19 cellular contexts compared by ENCODE assay signal in genomic region chr4:142355417-142355930, GRCh38.
DNase-seq lines count a peak whose midpoint lies in the region; ATAC-seq and TF ChIP-seq lines count a peak whose summit lies in the region.
"Had no signal": no experiment of that assay in that cellular context is flagged by ENCODE, and none has a peak within 500 bp of the region (broad histone marks: within the 10 kb centered on the region; RNA-seq: fewer than 3 reads in every experiment).

No MANE protein-coding gene starts in this region.

- H3K9ac ChIP-seq in HCT116 (ENCODE audit: low read length) = no peak overlapping the region
- H3K9ac ChIP-seq: neural progenitor cell had no signal

- POLR2A ChIA-PET in HCT116 (lab: Charles Lee) = interaction anchor here (1.1 to 1.8 kb wide), 2 partner anchors 12 to 14 kb away, joined by 3 to 6 read pairs; no protein-coding TSS in a partner anchor
- POLR2A ChIA-PET in activated naive CD8-positive, alpha-beta T cell treated with anti-CD3 and anti-CD28 coated beads, Interleukin-2, amount 10 ng/mL, durations not matched to agents 7 days and 5 days (lab: Charles Lee) = interaction anchor here (1.0 to 3.1 kb wide), 5 partner anchors 9 to 343 kb away, joined by 3 to 31 read pairs (median 4); no protein-coding TSS in a partner anchor

- H3K9me3 Mint-ChIP-seq in activated T-cell treated with anti-CD3 and anti-CD28 coated beads, Interleukin-2, amount 50 U/mL, for 4 hours = no peaks in the 10 kb centered on the region
- no peaks in the 10 kb centered on the region for H3K9me3 Mint-ChIP-seq in activated naive CD8-positive, alpha-beta T cell treated with anti-CD3 and anti-CD28 coated beads, Interleukin-2, amount 10 ng/mL, durations not matched to agents 7 days and 5 days
- H3K9me3 Mint-ChIP-seq in nephron = no peaks in the 10 kb centered on the region
- H3K9me3 Mint-ChIP-seq: neural progenitor cell, WTC11 had no signal

- intact Hi-C loops in HCT116 (cut with micrococcal nuclease) = no loop called here

- peaks cover 11% of the 10 kb centered on the region for H3K36me3 Mint-ChIP-seq in activated T-cell treated with anti-CD3 and anti-CD28 coated beads, Interleukin-2, amount 50 U/mL, for 4 hours (ENCODE audit: insufficient read depth)
- peaks cover 3% of the 10 kb centered on the region for H3K36me3 Mint-ChIP-seq in activated naive CD8-positive, alpha-beta T cell treated with anti-CD3 and anti-CD28 coated beads, Interleukin-2, amount 10 ng/mL, durations not matched to agents 7 days and 5 days
- no peaks in the 10 kb centered on the region for H3K36me3 Mint-ChIP-seq in nephron (ENCODE audit: low read depth)
- H3K36me3 Mint-ChIP-seq: neural progenitor cell, WTC11 had no signal

- H3K4me3 ChIP-seq in HCT116 (replicated peaks in 1 of 2; ENCODE audit: low read depth in 1 of 2, low read length in 2 of 2) = no peak overlapping the region
- H3K4me3 ChIP-seq: coronary artery, esophagus squamous epithelium, neural progenitor cell had no signal

- H3K36me3 ChIP-seq in HCT116 (ENCODE audit: control insufficient read depth in 1 of 2, insufficient read depth in 2 of 2, low read length in 2 of 2) = no peaks in the 10 kb centered on the region
- H3K36me3 ChIP-seq: ascending aorta, esophagus squamous epithelium, neural progenitor cell had no signal

- no peak for TF ChIP-seq RAD21 in HCT116 (IDR thresholded peaks at IDR 0.05; ENCODE audit: low read depth)

- H3K9me3 ChIP-seq in HCT116 (ENCODE audit: control insufficient read depth in 1 of 2, insufficient read depth in 1 of 2, low read depth in 1 of 2, low read length in 2 of 2) = no peaks in the 10 kb centered on the region
- H3K9me3 ChIP-seq: ascending aorta, esophagus squamous epithelium had no signal

- no peak for TF ChIP-seq CTCF in HCT116 (IDR thresholded peaks at IDR 0.05 in 2 of 3, conservative IDR thresholded peaks at IDR 0.05 in 1 of 3; ENCODE audit: borderline replicate concordance in 1 of 3, insufficient read depth in 1 of 3, low read depth in 2 of 3, low read length in 2 of 3)
- TF ChIP-seq CTCF in nephron (IDR thresholded peaks at IDR 0.05; ENCODE audit: unreplicated experiment in 3 of 3) = no peak

- no peaks in the 10 kb centered on the region for H3K9me2 ChIP-seq in HCT116 (ENCODE audit: insufficient read depth)

- H3K27ac Mint-ChIP-seq in activated naive CD8-positive, alpha-beta T cell treated with anti-CD3 and anti-CD28 coated beads, Interleukin-2, amount 10 ng/mL, durations not matched to agents 7 days and 5 days = peak overlapping the region; percentile 83
- peak overlapping the region in 2 of 3 experiments; percentile 23 to 54 for H3K27ac Mint-ChIP-seq in nephron
- H3K27ac Mint-ChIP-seq: neural progenitor cell had no signal

- H3K27me3 Mint-ChIP-seq in activated T-cell treated with anti-CD3 and anti-CD28 coated beads, Interleukin-2, amount 50 U/mL, for 4 hours (ENCODE audit: low read depth) = no peaks in the 10 kb centered on the region
- no peaks in the 10 kb centered on the region for H3K27me3 Mint-ChIP-seq in activated naive CD8-positive, alpha-beta T cell treated with anti-CD3 and anti-CD28 coated beads, Interleukin-2, amount 10 ng/mL, durations not matched to agents 7 days and 5 days
- H3K27me3 Mint-ChIP-seq in nephron (ENCODE audit: low read depth) = no peaks in the 10 kb centered on the region

- H3K4me3 Mint-ChIP-seq in activated T-cell treated with anti-CD3 and anti-CD28 coated beads, Interleukin-2, amount 50 U/mL, for 4 hours = peak overlapping the region; percentile 31
- H3K4me3 Mint-ChIP-seq in activated naive CD8-positive, alpha-beta T cell treated with anti-CD3 and anti-CD28 coated beads, Interleukin-2, amount 10 ng/mL, durations not matched to agents 7 days and 5 days = peak overlapping the region; percentile 45
- no peak overlapping the region for H3K4me3 Mint-ChIP-seq in nephron
- H3K4me3 Mint-ChIP-seq: neural progenitor cell, WTC11 had no signal

- peaks cover 33 to 35% of the 10 kb centered on the region in 2 experiments for H3K4me1 ChIP-seq in HCT116 (ENCODE audit: control insufficient read depth in 1 of 2, insufficient read depth in 2 of 2, low read length in 2 of 2)

- no peak for DNase-seq in activated T-cell treated with anti-CD3 and anti-CD28 coated beads, Interleukin-2, amount 50 U/mL, for 4 hours
- no peak for DNase-seq in activated T-cell treated with anti-CD3 and anti-CD28 coated beads, Interleukin-2, amount 50 U/mL, for 1 hour
- DNase-seq in HCT116 (ENCODE audit: low read depth, low spot score) (no peak), SIG-M5 (lab: John Stamatoyannopoulos, UW) (no peak), NK-92 (lab: John Stamatoyannopoulos, UW; ENCODE audit: unreplicated experiment) (no peak)
- DNase-seq in activated naive CD8-positive, alpha-beta T cell treated with anti-CD3 and anti-CD28 coated beads, Interleukin-2, amount 10 ng/mL, durations not matched to agents 7 days and 5 days = no peak
- DNase-seq in stimulated activated naive CD4-positive, alpha-beta T cell (lab: John Stamatoyannopoulos, UW) = no peak
- DNase-seq: esophagus squamous epithelium, GDM1, head of caudate nucleus, islet precursor cell, NCI-H1092 treated with DMSO at 0.1 percent for 48 hours, substantia nigra had no signal

- peak overlapping the region; percentile 61; the same call in 1 of the 2 replicates for H3K27ac ChIP-seq in HCT116 (ENCODE audit: low read depth, low read length)
- H3K27ac ChIP-seq: esophagus squamous epithelium, HL-60, neural progenitor cell had no signal

- no TSS peak for BruUV-seq in HCT116 (replicated peaks; lab: Mats Ljungman, UMichigan)

- RAD21 ChIA-PET in HCT116 (lab: Charles Lee; ENCODE audit: low non-redundant PET in 1 of 2, low total read pairs in 2 of 2, uncharacterized antibody in 2 of 2, unreplicated experiment in 2 of 2) = interaction anchor here in 1 of 2 experiments (0.8 kb wide), 1 partner anchor 374 kb away, joined by 3 read pairs; no protein-coding TSS in a partner anchor

- H3K4me2 ChIP-seq in HCT116 (ENCODE audit: low read length) = no peak overlapping the region
- H3K4me2 ChIP-seq: neural progenitor cell had no signal

- no peaks in the 10 kb centered on the region for H3K27me3 ChIP-seq in HCT116 (ENCODE audit: insufficient read depth, low read length)
- H3K27me3 ChIP-seq: ascending aorta, esophagus squamous epithelium, neural progenitor cell had no signal

- no peak for ATAC-seq in activated T-cell treated with anti-CD3 and anti-CD28 coated beads, Interleukin-2, amount 50 U/mL, for 4 hours
- no peak for ATAC-seq in HCT116
- ATAC-seq in activated naive CD8-positive, alpha-beta T cell treated with anti-CD3 and anti-CD28 coated beads, Interleukin-2, amount 10 ng/mL, durations not matched to agents 7 days and 5 days (ENCODE audit: low read depth) = peak; percentile 4

- no peak for TF ChIP-seq POLR2A in HCT116 (IDR thresholded peaks at IDR 0.05; ENCODE audit: borderline replicate concordance, extremely low read depth, insufficient read depth, insufficient read length)

- no peak overlapping the region for H2AFZ ChIP-seq in HCT116 (ENCODE audit: low read depth, low read length, poor library complexity, severe bottlenecking)
- H2AFZ ChIP-seq: neural progenitor cell had no signal

- CTCF ChIA-PET in HCT116 (lab: Charles Lee) = interaction anchor here (0.7 to 1.9 kb wide), 3 partner anchors 365 to 492 kb away, joined by 3 to 9 read pairs (median 3); no protein-coding TSS in a partner anchor

- H4K20me1 ChIP-seq in HCT116 (ENCODE audit: insufficient read depth) = no peaks in the 10 kb centered on the region

- H3K4me1 Mint-ChIP-seq in activated T-cell treated with anti-CD3 and anti-CD28 coated beads, Interleukin-2, amount 50 U/mL, for 4 hours (ENCODE audit: low read depth) = peaks cover 93% of the 10 kb centered on the region
- peaks cover 57% of the 10 kb centered on the region for H3K4me1 Mint-ChIP-seq in activated naive CD8-positive, alpha-beta T cell treated with anti-CD3 and anti-CD28 coated beads, Interleukin-2, amount 10 ng/mL, durations not matched to agents 7 days and 5 days
- peaks cover 58% of the 10 kb centered on the region for H3K4me1 Mint-ChIP-seq in nephron
- H3K4me1 Mint-ChIP-seq: neural progenitor cell had no signal

- no peaks in the 10 kb centered on the region for H3K79me2 ChIP-seq in HCT116 (ENCODE audit: insufficient read depth, low read length)

TF ChIP-seq in HCT116, 20 proteins besides CTCF, POLR2A, EP300 and RAD21 (continues in another document):
- TF ChIP-seq CEBPB (IDR thresholded peaks at IDR 0.05; ENCODE audit: low read depth) (no peak), EZH2phosphoT487 (IDR thresholded peaks at IDR 0.05; ENCODE audit: borderline replicate concordance) (no peak), MAX (IDR thresholded peaks at IDR 0.05) (no peak), TCF7L2 (IDR thresholded peaks at IDR 0.05; ENCODE audit: borderline replicate concordance, extremely low read depth, insufficient read depth, insufficient read length) (no peak), ATF3 (IDR thresholded peaks at IDR 0.05) (no peak), CBX3 (IDR thresholded peaks at IDR 0.05; ENCODE audit: low read depth) (no peak)

Comparison
In these comparisons a context has a peak if more than half of its experiments do, and no peak if none do; other contexts are left out.
1. H3K4me3 Mint-ChIP-seq: peak in activated T-cell treated with anti-CD3 and anti-CD28 coated beads, Interleukin-2, amount 50 U/mL, for 4 hours (single experiment) and activated naive CD8-positive, alpha-beta T cell treated with anti-CD3 and anti-CD28 coated beads, Interleukin-2, amount 10 ng/mL, durations not matched to agents 7 days and 5 days (single experiment); none in nephron (0 of 3).